Comparison of ENCODE assay signal across 1 cellular context in the genomic region with DNA sequence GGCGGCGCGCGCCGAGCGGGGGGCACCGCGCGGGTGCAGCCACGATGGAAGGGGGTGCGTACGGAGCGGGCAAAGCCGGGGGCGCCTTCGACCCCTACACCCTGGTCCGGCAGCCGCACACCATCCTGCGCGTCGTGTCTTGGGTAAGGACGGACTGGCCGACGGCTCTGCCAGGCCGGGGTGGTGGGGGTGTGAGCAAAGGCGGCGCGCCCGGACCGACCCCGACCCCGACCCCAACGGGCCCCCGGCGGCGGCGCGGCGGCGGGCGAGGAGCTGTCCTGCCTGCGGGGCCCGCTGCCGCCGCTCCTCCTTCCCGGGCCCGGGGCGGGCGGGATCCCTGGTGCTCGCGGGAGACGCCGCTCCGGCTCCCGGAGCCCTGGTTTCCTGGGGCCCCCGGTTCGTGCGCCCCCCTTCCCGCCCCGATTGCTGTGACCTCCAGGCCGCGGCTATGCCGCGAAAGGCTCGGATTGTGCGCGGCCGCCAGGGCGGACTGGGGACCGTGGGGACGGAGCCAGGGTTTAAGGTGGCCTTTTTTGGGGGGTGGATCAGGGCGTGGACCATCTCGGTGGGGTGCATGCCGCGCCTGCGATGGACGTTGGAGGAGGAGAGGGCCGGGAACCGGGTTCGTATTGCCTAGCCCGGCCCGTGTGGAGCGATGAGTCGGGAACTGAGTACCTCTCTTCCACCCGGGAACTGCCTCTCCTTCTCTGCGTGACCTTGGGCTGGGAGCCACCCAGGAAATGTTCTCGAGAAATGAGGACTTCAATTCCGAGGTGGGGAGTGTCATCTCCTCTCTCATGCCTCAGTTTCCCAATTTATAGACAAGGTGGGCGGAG.
TF ChIP-seq lines count a peak whose summit lies in the region.

A gene with protein sequence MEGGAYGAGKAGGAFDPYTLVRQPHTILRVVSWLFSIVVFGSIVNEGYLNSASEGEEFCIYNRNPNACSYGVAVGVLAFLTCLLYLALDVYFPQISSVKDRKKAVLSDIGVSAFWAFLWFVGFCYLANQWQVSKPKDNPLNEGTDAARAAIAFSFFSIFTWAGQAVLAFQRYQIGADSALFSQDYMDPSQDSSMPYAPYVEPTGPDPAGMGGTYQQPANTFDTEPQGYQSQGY (plus strand): TSS at position 25 of the 836 bp plus-strand sequence. CDS start 20 bp downstream, at position 45.

TF ChIP-seq in K562, 482 proteins besides CTCF, POLR2A, EP300 and RAD21:
- TF ChIP-seq TEAD1 (CRISPR knock-in tag; IDR thresholded peaks at IDR 0.05) (no peak), NFRKB (IDR thresholded peaks at IDR 0.05; ENCODE audit: low read depth) (no peak), NONO (IDR thresholded peaks at IDR 0.05; ENCODE audit: low read depth in 2 of 2, low read length in 1 of 2) (0 out of 4 replicates have a peak, but pooled peaks of 1 of the 2 experiments have one; percentile 35), ZBTB7A (IDR thresholded peaks at IDR 0.05; ENCODE audit: borderline replicate concordance, control insufficient read depth, low read depth, low read length) (peak; percentile 57; the same call in 1 of the 2 replicates), ESRRA (IDR thresholded peaks at IDR 0.05; ENCODE audit: borderline replicate concordance, low read depth) (no peak), POLR2G (IDR thresholded peaks at IDR 0.05; ENCODE audit: low read depth, low read length) (peak; percentile 65), SP1 (CRISPR knock-in tag; IDR thresholded peaks at IDR 0.05) (no peak), PHF8 (IDR thresholded peaks at IDR 0.05; ENCODE audit: borderline replicate concordance, low read length) (peak; percentile 56; the same call in 1 of the 2 replicates), ZSCAN29 (IDR thresholded peaks at IDR 0.05) (peak; percentile 84), NRF1 (conservative IDR thresholded peaks at IDR 0.05 in 1 of 2, IDR thresholded peaks at IDR 0.05 in 1 of 2) (peak in 1 of 2 experiments; percentile 42; a peak in 2 of 4 replicates), RBBP5 (IDR thresholded peaks at IDR 0.05; ENCODE audit: borderline replicate concordance, insufficient read depth, low read length, poor library complexity, severe bottlenecking) (peak; percentile 53), ZNF431 (CRISPR knock-in tag; IDR thresholded peaks at IDR 0.05) (no peak)
- TF ChIP-seq, protein P1, sequence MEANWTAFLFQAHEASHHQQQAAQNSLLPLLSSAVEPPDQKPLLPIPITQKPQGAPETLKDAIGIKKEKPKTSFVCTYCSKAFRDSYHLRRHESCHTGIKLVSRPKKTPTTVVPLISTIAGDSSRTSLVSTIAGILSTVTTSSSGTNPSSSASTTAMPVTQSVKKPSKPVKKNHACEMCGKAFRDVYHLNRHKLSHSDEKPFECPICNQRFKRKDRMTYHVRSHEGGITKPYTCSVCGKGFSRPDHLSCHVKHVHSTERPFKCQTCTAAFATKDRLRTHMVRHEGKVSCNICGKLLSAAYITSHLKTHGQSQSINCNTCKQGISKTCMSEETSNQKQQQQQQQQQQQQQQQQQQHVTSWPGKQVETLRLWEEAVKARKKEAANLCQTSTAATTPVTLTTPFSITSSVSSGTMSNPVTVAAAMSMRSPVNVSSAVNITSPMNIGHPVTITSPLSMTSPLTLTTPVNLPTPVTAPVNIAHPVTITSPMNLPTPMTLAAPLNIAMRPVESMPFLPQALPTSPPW (CRISPR knock-in tag; IDR thresholded peaks at IDR 0.05), result peak; percentile 51
TF ChIP-seq in K562: peak in this region for 8.
